ENCODE assay signal across 1 cellular context in genomic region chr15:90987561-90988141, GRCh38.
TF ChIP-seq lines count a peak whose summit lies in the region.

No MANE protein-coding gene starts in this region.

TF ChIP-seq in A549, 52 proteins besides CTCF, POLR2A, EP300 and RAD21 (continued from another document):
- TF ChIP-seq TP53 (CRISPR knock-in tag; IDR thresholded peaks at IDR 0.05) (no peak), TFCP2L1 (CRISPR knock-in tag; IDR thresholded peaks at IDR 0.05) (no peak), ZFP36 (IDR thresholded peaks at IDR 0.05; ENCODE audit: borderline replicate concordance, partially characterized antibody) (no peak), KDM1A (IDR thresholded peaks at IDR 0.05; ENCODE audit: low read depth) (no peak), CEBPB (IDR thresholded peaks at IDR 0.05) (no peak)
